Comparison of ENCODE assay signal across 8 cellular contexts in the genomic region with DNA sequence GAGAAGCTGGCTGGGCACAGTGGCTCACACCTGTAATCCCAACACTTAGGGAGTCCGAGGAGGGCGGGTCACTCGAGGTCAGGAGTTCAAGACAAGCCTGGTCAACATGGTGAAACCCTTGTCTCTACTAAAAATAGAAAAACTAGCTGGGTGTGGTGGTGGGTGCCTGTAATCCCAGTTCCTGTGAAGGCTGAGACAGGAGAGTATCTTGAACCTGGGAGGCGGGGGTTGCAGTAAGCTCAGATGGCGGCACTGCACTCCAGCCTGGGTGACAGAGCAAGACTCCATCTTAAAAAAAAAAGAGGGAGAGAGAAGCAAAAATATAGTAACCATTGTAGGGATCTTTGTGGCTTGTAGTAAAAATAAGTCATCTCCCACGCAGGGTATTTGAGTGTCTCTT.
DNase-seq lines count a peak whose midpoint lies in the region; ATAC-seq and TF ChIP-seq lines count a peak whose summit lies in the region.
"Not testable (repeated sequence)": the region's sequence is repeated elsewhere in the genome, so short reads cannot be mapped to it uniquely, and the experiment has no call there.

No MANE protein-coding gene starts in this region.

- not testable (repeated sequence) for H3K9me3 ChIP-seq in CD8-positive, alpha-beta memory T cell (ENCODE audit: low read length); KOPT-K1 (ENCODE audit: insufficient read depth, low read length, poor library complexity, severe bottlenecking); WERI-Rb-1 (ENCODE audit: severe bottlenecking); thoracic aorta

- not testable (repeated sequence) for H3K4me1 ChIP-seq in CD8-positive, alpha-beta memory T cell (ENCODE audit: insufficient read depth, low read length)
- H3K4me1 ChIP-seq in thoracic aorta (ENCODE audit: control insufficient read depth in 1 of 2, low read depth in 2 of 2) = peaks cover 8 to 16% of the 10 kb centered on the region in 2 donors

- H3K27ac Mint-ChIP-seq in CD8-positive, alpha-beta memory T cell = peak overlapping the region in 3 of 8 donors; percentile 51 to 82 (median 58)
- peak overlapping the region; percentile 95 for H3K27ac Mint-ChIP-seq in activated naive CD4-positive, alpha-beta T cell treated with anti-CD3 and anti-CD28 coated beads, Interleukin-2, amount 50 U/mL, for 24 hours
- peak overlapping the region; percentile 62 to 83 for H3K27ac Mint-ChIP-seq in effector memory CD8-positive, alpha-beta T cell

- H3K4me3 ChIP-seq in CD8-positive, alpha-beta memory T cell (ENCODE audit: low read length); WERI-Rb-1 (ENCODE audit: low read depth, low read length): not testable (repeated sequence)
- H3K4me3 ChIP-seq in thoracic aorta = peak overlapping the region; percentile 47

- H3K27me3 ChIP-seq in CD8-positive, alpha-beta memory T cell (ENCODE audit: insufficient read depth, low read length, poor library complexity, severe bottlenecking); WERI-Rb-1 (ENCODE audit: insufficient read depth, low read depth, severe bottlenecking); thoracic aorta (replicated peaks; ENCODE audit: insufficient read depth): not testable (repeated sequence)

- H3K27ac ChIP-seq in CD8-positive, alpha-beta memory T cell (ENCODE audit: low read depth, low read length); WERI-Rb-1; thoracic aorta: not testable (repeated sequence)
- peak overlapping the region; percentile 81 for H3K27ac ChIP-seq in KOPT-K1 (ENCODE audit: low read depth, low read length, poor library complexity, severe bottlenecking)

- not testable (repeated sequence) for H3K9me3 Mint-ChIP-seq in CD8-positive, alpha-beta memory T cell; activated naive CD4-positive, alpha-beta T cell treated with anti-CD3 and anti-CD28 coated beads, Interleukin-2, amount 50 U/mL, for 24 hours; effector memory CD8-positive, alpha-beta T cell

- not testable (repeated sequence) for ATAC-seq in effector memory CD8-positive, alpha-beta T cell (replicated peaks); thoracic aorta (ENCODE audit: insufficient number of reproducible peaks, low FRiP score, low read depth)

- TF ChIP-seq CTCF in WERI-Rb-1 (IDR thresholded peaks at IDR 0.05; ENCODE audit: low read depth, low read length); thoracic aorta (IDR thresholded peaks at IDR 0.05): not testable (repeated sequence)

- CTCF ChIA-PET in CD8-positive, alpha-beta memory T cell (lab: Charles Lee) = not testable (repeated sequence)

- H3K4me3 Mint-ChIP-seq in CD8-positive, alpha-beta memory T cell = peak overlapping the region in 6 of 7 donors; percentile 6 to 74 (median 65)
- peak overlapping the region; percentile 71 for H3K4me3 Mint-ChIP-seq in activated naive CD4-positive, alpha-beta T cell treated with anti-CD3 and anti-CD28 coated beads, Interleukin-2, amount 50 U/mL, for 24 hours
- H3K4me3 Mint-ChIP-seq in effector memory CD8-positive, alpha-beta T cell = peak overlapping the region; percentile 57 to 73

- not testable (repeated sequence) for H3K27me3 Mint-ChIP-seq in CD8-positive, alpha-beta memory T cell; activated naive CD4-positive, alpha-beta T cell treated with anti-CD3 and anti-CD28 coated beads, Interleukin-2, amount 50 U/mL, for 24 hours; effector memory CD8-positive, alpha-beta T cell

- not testable (repeated sequence) for H3K36me3 ChIP-seq in CD8-positive, alpha-beta memory T cell (ENCODE audit: insufficient read depth, low read length); KOPT-K1 (ENCODE audit: insufficient read depth, low read length); WERI-Rb-1; thoracic aorta

- H3K4me1 Mint-ChIP-seq in CD8-positive, alpha-beta memory T cell = peaks cover 8 to 18% (median 13%) of the 10 kb centered on the region in 3 donors
- H3K4me1 Mint-ChIP-seq in activated naive CD4-positive, alpha-beta T cell treated with anti-CD3 and anti-CD28 coated beads, Interleukin-2, amount 50 U/mL, for 24 hours = peaks cover 13% of the 10 kb centered on the region
- H3K4me1 Mint-ChIP-seq in effector memory CD8-positive, alpha-beta T cell (ENCODE audit: low read depth in 2 of 2) = not testable (repeated sequence)

- POLR2A ChIA-PET in CD8-positive, alpha-beta memory T cell (lab: Charles Lee) = not testable (repeated sequence)

- not testable (repeated sequence) for DNase-seq in CD8-positive, alpha-beta memory T cell; effector memory CD8-positive, alpha-beta T cell; thoracic aorta (ENCODE audit: low spot score)
- DNase-seq in OCI-M1 (lab: John Stamatoyannopoulos, UW) (peak; percentile 78), WERI-Rb-1 (peak; percentile 19), myocyte (ENCODE audit: low read depth) (peak; percentile 9)

- not testable (repeated sequence) for H3K36me3 Mint-ChIP-seq in CD8-positive, alpha-beta memory T cell; activated naive CD4-positive, alpha-beta T cell treated with anti-CD3 and anti-CD28 coated beads, Interleukin-2, amount 50 U/mL, for 24 hours; effector memory CD8-positive, alpha-beta T cell (ENCODE audit: insufficient read depth)
